ENCODE assay signal across 15 cellular contexts in the genomic region with DNA sequence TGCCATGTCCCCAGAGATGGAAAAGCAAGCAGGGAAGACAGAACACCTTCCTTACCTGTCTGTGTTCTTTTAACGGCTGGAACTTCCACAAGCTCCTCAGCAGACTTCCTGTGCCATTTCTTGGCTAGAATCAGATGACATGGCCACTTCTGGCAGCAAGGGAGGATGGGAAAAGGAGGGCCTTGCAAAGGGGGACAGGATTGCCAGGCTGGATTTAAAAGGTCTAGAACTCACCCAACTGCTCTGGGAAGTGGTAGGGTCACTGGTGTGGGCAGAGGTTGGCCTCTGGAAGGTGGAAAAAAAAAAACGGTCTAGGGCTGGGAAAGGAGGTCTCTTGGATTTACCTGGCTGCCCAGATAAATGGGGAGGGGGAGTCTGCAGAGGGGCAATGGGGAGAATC. TPM values are rescaled to one million over a fixed set of nuclear protein-coding genes. Genes with fewer than 3 reads are reported as not detected.
A peak's percentile ranks its signal among the peaks of the same experiment; 100 is the strongest.
DNase-seq lines count a peak whose midpoint lies in the region; ATAC-seq and TF ChIP-seq lines count a peak whose summit lies in the region.
"Had no signal": no experiment of that assay in that cellular context is flagged by ENCODE, and none has a peak within 500 bp of the region (broad histone marks: within the 10 kb centered on the region; RNA-seq: fewer than 3 reads in every experiment).

No MANE protein-coding gene starts in this region.

- no peaks in the 10 kb centered on the region for H3K27me3 Mint-ChIP-seq in activated CD8-positive, alpha-beta memory T cell treated with anti-CD3 and anti-CD28 coated beads, Interleukin-2, amount 10 ng/mL, durations not matched to agents 7 days and 5 days
- peaks cover 0 to 7% of the 10 kb centered on the region in 2 donors for H3K27me3 Mint-ChIP-seq in CD8-positive, alpha-beta memory T cell
- H3K27me3 Mint-ChIP-seq in brain (peaks cover 11% of the 10 kb centered on the region), neural crest cell (ENCODE audit: low read depth) (peaks cover 5% of the 10 kb centered on the region)
- H3K27me3 Mint-ChIP-seq: activated T-helper 17 cell treated with anti-CD3 and anti-CD28 coated beads, Interleukin-2, amount 50 U/mL, for 72 hours had no signal

- no peaks in the 10 kb centered on the region for H3K36me3 ChIP-seq in CD8-positive, alpha-beta memory T cell (ENCODE audit: insufficient read depth, low read length)

- no peaks in the 10 kb centered on the region for H3K9me3 ChIP-seq in CD8-positive, alpha-beta memory T cell (ENCODE audit: low read length)
- H3K9me3 ChIP-seq: spleen had no signal

- H3K4me3 Mint-ChIP-seq in activated CD8-positive, alpha-beta memory T cell treated with anti-CD3 and anti-CD28 coated beads, Interleukin-2, amount 10 ng/mL, durations not matched to agents 7 days and 5 days = no peak overlapping the region
- H3K4me3 Mint-ChIP-seq in CD8-positive, alpha-beta memory T cell = peak overlapping the region in 2 of 7 donors; percentile 2 to 67
- H3K4me3 Mint-ChIP-seq in brain (peak overlapping the region in 3 of 5 experiments; percentile 92 to 96 (median 94)), neural crest cell (peak overlapping the region; percentile 97)

- H3K4me3 ChIP-seq in CD8-positive, alpha-beta memory T cell (ENCODE audit: low read length) = no peak overlapping the region
- H3K4me3 ChIP-seq: spleen had no signal

- H3K4me1 ChIP-seq in CD8-positive, alpha-beta memory T cell (ENCODE audit: insufficient read depth, low read length) = peaks cover 22% of the 10 kb centered on the region

- H3K27ac Mint-ChIP-seq in activated CD8-positive, alpha-beta memory T cell treated with anti-CD3 and anti-CD28 coated beads, Interleukin-2, amount 10 ng/mL, durations not matched to agents 7 days and 5 days = peak overlapping the region; percentile 46
- H3K27ac Mint-ChIP-seq in CD8-positive, alpha-beta memory T cell = peak overlapping the region in 5 of 8 donors; percentile 46 to 98 (median 60)
- peak overlapping the region in 2 of 5 experiments; percentile 99 to 100 for H3K27ac Mint-ChIP-seq in brain
- no peak overlapping the region for H3K27ac Mint-ChIP-seq in neural crest cell (ENCODE audit: unreplicated experiment)
- H3K27ac Mint-ChIP-seq: activated T-helper 17 cell treated with anti-CD3 and anti-CD28 coated beads, Interleukin-2, amount 50 U/mL, for 72 hours had no signal

- ATAC-seq in activated CD8-positive, alpha-beta memory T cell treated with anti-CD3 and anti-CD28 coated beads, Interleukin-2, amount 10 ng/mL, durations not matched to agents 7 days and 5 days = no peak
- ATAC-seq in GM21367 (IDR thresholded peaks at IDR 0.05; ENCODE audit: unreplicated experiment) = no peak
- no peak for ATAC-seq in GM18907 (IDR thresholded peaks at IDR 0.05; ENCODE audit: unreplicated experiment)
- no peak for ATAC-seq in GM21576 (IDR thresholded peaks at IDR 0.05; ENCODE audit: unreplicated experiment)
- ATAC-seq: activated T-helper 17 cell treated with anti-CD3 and anti-CD28 coated beads, Interleukin-2, amount 50 U/mL, for 72 hours; Right ventricle myocardium inferior had no signal

- H3K4me1 Mint-ChIP-seq in activated CD8-positive, alpha-beta memory T cell treated with anti-CD3 and anti-CD28 coated beads, Interleukin-2, amount 10 ng/mL, durations not matched to agents 7 days and 5 days = peaks cover 18% of the 10 kb centered on the region
- peaks cover 23 to 30% (median 29%) of the 10 kb centered on the region in 3 donors for H3K4me1 Mint-ChIP-seq in CD8-positive, alpha-beta memory T cell
- H3K4me1 Mint-ChIP-seq in brain (peaks cover 39% of the 10 kb centered on the region), neural crest cell (peaks cover 46% of the 10 kb centered on the region)

- POLR2A ChIA-PET in CD8-positive, alpha-beta memory T cell (lab: Charles Lee) = no interaction called here

- no peak for TF ChIP-seq CTCF in brain (conservative IDR thresholded peaks at IDR 0.05)
- no peak for TF ChIP-seq CTCF in neural crest cell (conservative IDR thresholded peaks at IDR 0.05)

- H3K9me3 Mint-ChIP-seq in activated CD8-positive, alpha-beta memory T cell treated with anti-CD3 and anti-CD28 coated beads, Interleukin-2, amount 10 ng/mL, durations not matched to agents 7 days and 5 days (ENCODE audit: low read depth) = no peaks in the 10 kb centered on the region
- H3K9me3 Mint-ChIP-seq in CD8-positive, alpha-beta memory T cell = no peaks in the 10 kb centered on the region
- no peaks in the 10 kb centered on the region for H3K9me3 Mint-ChIP-seq in brain
- no peaks in the 10 kb centered on the region for H3K9me3 Mint-ChIP-seq in neural crest cell
- H3K9me3 Mint-ChIP-seq: activated T-helper 17 cell treated with anti-CD3 and anti-CD28 coated beads, Interleukin-2, amount 50 U/mL, for 72 hours had no signal

- CTCF ChIA-PET in activated CD8-positive, alpha-beta memory T cell treated with anti-CD3 and anti-CD28 coated beads, Interleukin-2, amount 10 ng/mL, durations not matched to agents 7 days and 5 days (lab: Charles Lee) = no interaction called here
- CTCF ChIA-PET in CD8-positive, alpha-beta memory T cell (lab: Charles Lee) = no interaction called here

- no peaks in the 10 kb centered on the region for H3K27me3 ChIP-seq in CD8-positive, alpha-beta memory T cell (ENCODE audit: insufficient read depth, low read length, poor library complexity, severe bottlenecking)
- H3K27me3 ChIP-seq: spleen had no signal

- no peak overlapping the region for H3K27ac ChIP-seq in CD8-positive, alpha-beta memory T cell (ENCODE audit: low read depth, low read length)

- no peak for DNase-seq in activated CD8-positive, alpha-beta memory T cell treated with anti-CD3 and anti-CD28 coated beads, Interleukin-2, amount 10 ng/mL, durations not matched to agents 7 days and 5 days
- no peak for DNase-seq in activated CD8-positive, alpha-beta memory T cell treated with anti-CD3 and anti-CD28 coated beads, Interleukin-2, amount 50 U/mL, for 48 hours
- no peak for DNase-seq in CD8-positive, alpha-beta memory T cell
- DNase-seq in neural crest cell (ENCODE audit: low read depth, low spot score) = no peak
- DNase-seq: activated CD8-positive, alpha-beta memory T cell treated with anti-CD3 and anti-CD28 coated beads for 24 hours; amniotic stem cell; erythroblast; NCI-H2081 treated with DMSO at 0.1 percent for 48 hours; spleen had no signal

- peaks cover 26% of the 10 kb centered on the region for H3K36me3 Mint-ChIP-seq in activated CD8-positive, alpha-beta memory T cell treated with anti-CD3 and anti-CD28 coated beads, Interleukin-2, amount 10 ng/mL, durations not matched to agents 7 days and 5 days
- H3K36me3 Mint-ChIP-seq in CD8-positive, alpha-beta memory T cell = peaks cover 4 to 41% (median 7%) of the 10 kb centered on the region in 3 donors
- H3K36me3 Mint-ChIP-seq in brain (peaks cover 39% of the 10 kb centered on the region), neural crest cell (ENCODE audit: low read depth) (peaks cover 22% of the 10 kb centered on the region)

RNA-seq across cellular contexts. Expression of gene USP11, which starts 1.6 kb away (rescaled TPM):
- total RNA-seq in activated CD8-positive, alpha-beta memory T cell treated with anti-CD3 and anti-CD28 coated beads, Interleukin-2, amount 10 ng/mL, durations not matched to agents 7 days and 5 days = 10 to 100 TPM; 54.8 to 72.7 TPM
- 10 to 100 TPM; 34.0 to 41.7 TPM for total RNA-seq in CD8-positive, alpha-beta memory T cell
- polyA plus RNA-seq in CD8-positive, alpha-beta memory T cell = 121 TPM
- polyA plus RNA-seq in brain (ENCODE audit: insufficient read depth, low read depth, low replicate concordance) = 390 TPM
- 232 and 245 TPM in 2 replicates for total RNA-seq in neural crest cell

RNA-seq across cellular contexts. Expression of gene CDK16, which starts 12.7 kb away (rescaled TPM):
- 10 to 100 TPM; 61.4 to 80.6 TPM for total RNA-seq in activated CD8-positive, alpha-beta memory T cell treated with anti-CD3 and anti-CD28 coated beads, Interleukin-2, amount 10 ng/mL, durations not matched to agents 7 days and 5 days
- total RNA-seq in CD8-positive, alpha-beta memory T cell = 10 to 100 TPM; 48.2 to 49.1 TPM
- 14.5 TPM for polyA plus RNA-seq in CD8-positive, alpha-beta memory T cell
- polyA plus RNA-seq in brain (ENCODE audit: insufficient read depth, low read depth, low replicate concordance) = 120 TPM
- 281 and 289 TPM in 2 replicates for total RNA-seq in neural crest cell

RNA-seq across cellular contexts. Expression of gene UBA1, which starts 37.5 kb away (rescaled TPM):
- total RNA-seq in activated CD8-positive, alpha-beta memory T cell treated with anti-CD3 and anti-CD28 coated beads, Interleukin-2, amount 10 ng/mL, durations not matched to agents 7 days and 5 days = 100 to 1,000 TPM; 177 to 204 TPM
- 100 to 1,000 TPM; 225 to 234 TPM for total RNA-seq in CD8-positive, alpha-beta memory T cell
- 178 TPM for polyA plus RNA-seq in CD8-positive, alpha-beta memory T cell
- polyA plus RNA-seq in brain (ENCODE audit: insufficient read depth, low read depth, low replicate concordance) = 361 TPM
- 484 and 498 TPM in 2 replicates for total RNA-seq in neural crest cell
